8 cellular contexts compared by ENCODE assay signal in the genomic region with DNA sequence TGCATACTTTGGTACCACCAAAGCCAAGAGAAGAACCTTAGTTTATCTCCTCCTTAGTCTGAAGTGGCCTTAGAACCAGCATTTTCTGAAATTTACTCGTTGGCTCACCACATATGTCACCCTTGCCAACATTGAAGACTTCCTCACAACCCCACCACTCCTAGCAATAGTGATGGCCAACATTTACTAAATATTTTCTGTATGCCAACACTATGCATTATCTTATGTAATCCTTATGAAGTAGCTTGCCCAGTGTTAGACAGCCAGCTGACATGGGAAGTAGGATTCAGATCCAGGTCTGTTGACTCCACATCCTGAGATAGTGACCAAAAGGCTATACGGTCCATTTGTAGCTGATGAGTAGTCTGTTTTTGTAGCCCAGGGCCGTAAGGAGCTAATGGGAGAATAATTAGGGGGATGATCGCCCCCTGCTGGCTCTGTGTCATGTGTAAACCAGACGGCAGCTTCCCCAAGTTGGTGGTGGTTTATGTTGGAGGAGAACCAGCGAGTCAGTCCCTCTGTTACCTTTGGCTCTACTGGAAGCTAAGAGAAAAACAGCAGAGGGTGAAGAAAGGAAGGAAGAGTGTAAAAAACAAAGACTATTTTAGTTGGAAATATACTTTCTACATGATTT.
DNase-seq lines count a peak whose midpoint lies in the region; ATAC-seq, FAIRE-seq and TF ChIP-seq lines count a peak whose summit lies in the region.

No MANE protein-coding gene starts in this region.

- no peaks in the 10 kb centered on the region for H3K4me1 Mint-ChIP-seq in activated T-cell treated with anti-CD3 and anti-CD28 coated beads, Interleukin-2, amount 50 U/mL, for 4 hours (ENCODE audit: low read depth)
- H3K4me1 Mint-ChIP-seq in neural crest cell: peaks cover 21% of the 10 kb centered on the region
- H3K4me1 Mint-ChIP-seq in stimulated activated naive CD8-positive, alpha-beta T cell treated with anti-CD3 and anti-CD28 coated beads, Interleukin-15, amount 100 ng/mL, for 72 hours: no peaks in the 10 kb centered on the region

- no TSS peak for BruUV-seq in PC-3 (replicated peaks; lab: Mats Ljungman, UMichigan)

- FAIRE-seq in A549 (lab: Jason Lieb, UNC): no peak

- peak overlapping the region; percentile 2; the same call in 1 of the 3 replicates for H3K4me2 ChIP-seq in A549
- H3K4me2 ChIP-seq in PC-3 (ENCODE audit: low read length): no peak overlapping the region

- H3K9me3 Mint-ChIP-seq in activated T-cell treated with anti-CD3 and anti-CD28 coated beads, Interleukin-2, amount 50 U/mL, for 4 hours: no peaks in the 10 kb centered on the region
- H3K9me3 Mint-ChIP-seq in neural crest cell: no peaks in the 10 kb centered on the region
- H3K9me3 Mint-ChIP-seq in stimulated activated naive CD8-positive, alpha-beta T cell treated with anti-CD3 and anti-CD28 coated beads, Interleukin-15, amount 100 ng/mL, for 72 hours: no peaks in the 10 kb centered on the region

- no peaks in the 10 kb centered on the region for H3K79me2 ChIP-seq in PC-3 (ENCODE audit: low read length)

- H3K9me3 ChIP-seq in A549 (no peaks in the 10 kb centered on the region), PC-3 (ENCODE audit: low read length) (no peaks in the 10 kb centered on the region)

- H3K27me3 Mint-ChIP-seq in activated T-cell treated with anti-CD3 and anti-CD28 coated beads, Interleukin-2, amount 50 U/mL, for 4 hours (ENCODE audit: low read depth): peaks cover 6% of the 10 kb centered on the region
- H3K27me3 Mint-ChIP-seq in neural crest cell (ENCODE audit: low read depth): no peaks in the 10 kb centered on the region
- H3K27me3 Mint-ChIP-seq in stimulated activated naive CD8-positive, alpha-beta T cell treated with anti-CD3 and anti-CD28 coated beads, Interleukin-15, amount 100 ng/mL, for 72 hours: peaks cover 18% of the 10 kb centered on the region

- WGBS in A549 (ENCODE audit: missing lambda C conversion rate): 28% methylated on average over 6 of the region's 6 CpGs

- H4K20me1 ChIP-seq in PC-3 (ENCODE audit: low read length): no peaks in the 10 kb centered on the region

- ATAC-seq in A549 (peak; percentile 70 to 81), GM18867 (IDR thresholded peaks at IDR 0.05; ENCODE audit: unreplicated experiment) (peak; percentile 83), PC-3 (peak; percentile 88)
- peak; percentile 51 to 65 for ATAC-seq in activated T-cell treated with anti-CD3 and anti-CD28 coated beads, Interleukin-2, amount 50 U/mL, for 4 hours
- peak; percentile 75 for ATAC-seq in stimulated activated naive CD8-positive, alpha-beta T cell treated with anti-CD3 and anti-CD28 coated beads, Interleukin-15, amount 100 ng/mL, for 72 hours

- TF ChIP-seq EP300 in A549 (IDR thresholded peaks at IDR 0.05) (no peak), Ishikawa (IDR thresholded peaks at IDR 0.05; ENCODE audit: borderline replicate concordance) (no peak)

- no peak overlapping the region for H3K4me3 Mint-ChIP-seq in activated T-cell treated with anti-CD3 and anti-CD28 coated beads, Interleukin-2, amount 50 U/mL, for 4 hours
- H3K4me3 Mint-ChIP-seq in neural crest cell: no peak overlapping the region
- no peak overlapping the region for H3K4me3 Mint-ChIP-seq in stimulated activated naive CD8-positive, alpha-beta T cell treated with anti-CD3 and anti-CD28 coated beads, Interleukin-15, amount 100 ng/mL, for 72 hours

- H3K9ac ChIP-seq in PC-3 (ENCODE audit: low read length): no peak overlapping the region

- DNase-seq in A549 (ENCODE audit: low read depth in 1 of 2, low spot score in 1 of 2) (peak; percentile 64 to 77), PC-3 (peak; percentile 82), fibroblast of mammary gland (ENCODE audit: low read depth) (peak; percentile 93), neural crest cell (ENCODE audit: low read depth, low spot score) (peak; percentile 84)
- peak; percentile 56 for DNase-seq in activated T-cell treated with anti-CD3 and anti-CD28 coated beads, Interleukin-2, amount 50 U/mL, for 4 hours
- peak; percentile 50 to 53 for DNase-seq in stimulated activated naive CD8-positive, alpha-beta T cell treated with anti-CD3 and anti-CD28 coated beads, Interleukin-15, amount 100 ng/mL, for 72 hours

- no peak overlapping the region for H3K27ac Mint-ChIP-seq in neural crest cell (ENCODE audit: unreplicated experiment)
- no peak overlapping the region for H3K27ac Mint-ChIP-seq in stimulated activated naive CD8-positive, alpha-beta T cell treated with anti-CD3 and anti-CD28 coated beads, Interleukin-15, amount 100 ng/mL, for 72 hours

- intact Hi-C loops in PC-3 (cut with micrococcal nuclease): loop anchor here (1.0 to 5.0 kb wide), 5 partner anchors 86 to 557 kb away; partner anchors contain the start of gene TEAD1

- no peaks in the 10 kb centered on the region for H3K9me2 ChIP-seq in PC-3 (replicated peaks; ENCODE audit: low read length)

- H3K4me3 ChIP-seq in A549: no peak overlapping the region
- no peak overlapping the region for H3K4me3 ChIP-seq in PC-3 (ENCODE audit: low read length)
- H3K4me3 ChIP-seq in fibroblast of mammary gland (ENCODE audit: control insufficient read depth, low read depth, low read length): no peak overlapping the region

- no peaks in the 10 kb centered on the region for H3F3A ChIP-seq in PC-3 (ENCODE audit: low read length, unreplicated experiment)

- TF ChIP-seq RAD21 in A549 (conservative IDR thresholded peaks at IDR 0.05 in 1 of 2, IDR thresholded peaks at IDR 0.05 in 1 of 2): peak; percentile 88 to 89
- TF ChIP-seq RAD21 in Ishikawa (IDR thresholded peaks at IDR 0.05; ENCODE audit: low read depth): peak; percentile 81

- POLR2A ChIA-PET in A549 (lab: Yijun Ruan, JAX): no interaction called here
- POLR2A ChIA-PET in PC-3 (lab: Charles Lee; ENCODE audit: unreplicated experiment): no interaction called here

- TF ChIP-seq POLR2A in A549 (IDR thresholded peaks at IDR 0.05; ENCODE audit: low read length): no peak

- TF ChIP-seq CTCF in A549 (IDR thresholded peaks at IDR 0.05): peak; percentile 86
- TF ChIP-seq CTCF in PC-3 (conservative IDR thresholded peaks at IDR 0.05; ENCODE audit: low read depth, low read length): peak; percentile 87
- peak; percentile 71 for TF ChIP-seq CTCF in fibroblast of mammary gland (conservative IDR thresholded peaks at IDR 0.05; ENCODE audit: control insufficient read depth, insufficient read depth, low read depth, low read length)
- TF ChIP-seq CTCF in neural crest cell (conservative IDR thresholded peaks at IDR 0.05): peak; percentile 84

- CTCF ChIA-PET in A549 (lab: Yijun Ruan, JAX) (interaction anchor here (0.5 to 6.7 kb wide), 57 partner anchors 10 to 599 kb away, joined by 3 to 65 read pairs (median 4); no protein-coding TSS in a partner anchor), PC-3 (lab: Charles Lee) (interaction anchor here (0.5 to 1.2 kb wide), 13 partner anchors 23 to 600 kb away, joined by 3 to 15 read pairs (median 5); no protein-coding TSS in a partner anchor)

- no peaks in the 10 kb centered on the region for H3K36me3 ChIP-seq in PC-3 (ENCODE audit: low read depth, low read length)

- H3K27me3 ChIP-seq in PC-3 (ENCODE audit: low read length): no peaks in the 10 kb centered on the region

- H3K36me3 Mint-ChIP-seq in activated T-cell treated with anti-CD3 and anti-CD28 coated beads, Interleukin-2, amount 50 U/mL, for 4 hours (ENCODE audit: insufficient read depth): no peaks in the 10 kb centered on the region
- peaks cover 32% of the 10 kb centered on the region for H3K36me3 Mint-ChIP-seq in neural crest cell (ENCODE audit: low read depth)

- no peak overlapping the region for H2AFZ ChIP-seq in PC-3 (ENCODE audit: low read length)

- peaks cover 24% of the 10 kb centered on the region for H3K4me1 ChIP-seq in A549
- H3K4me1 ChIP-seq in PC-3 (ENCODE audit: insufficient read depth, low read length): 0 out of 2 replicates have a peak, but pooled peaks cover 4% of the 10 kb centered on the region

- H3K27ac ChIP-seq in A549 (peak overlapping the region; percentile 20 to 30; a peak in 3 of 6 replicates), PC-3 (ENCODE audit: low read length) (no peak overlapping the region)

TF ChIP-seq in A549, 52 proteins besides CTCF, POLR2A, EP300 and RAD21:
- TF ChIP-seq KDM5A (IDR thresholded peaks at IDR 0.05) (no peak), SMC3 (IDR thresholded peaks at IDR 0.05) (peak; percentile 89)

TF ChIP-seq in Ishikawa, 13 proteins besides CTCF, POLR2A, EP300 and RAD21 (continues in another document):
- TF ChIP-seq TCF12 (IDR thresholded peaks at IDR 0.05; ENCODE audit: low read depth) (no peak), CEBPB (IDR thresholded peaks at IDR 0.05) (no peak), NFIC (IDR thresholded peaks at IDR 0.05) (no peak), MAX (IDR thresholded peaks at IDR 0.05) (no peak), TAF1 (IDR thresholded peaks at IDR 0.05; ENCODE audit: low read depth) (no peak), EGR1 (IDR thresholded peaks at IDR 0.05) (no peak), ZBTB7A (IDR thresholded peaks at IDR 0.05; ENCODE audit: low read depth) (no peak), TEAD4 (IDR thresholded peaks at IDR 0.05) (no peak), FOXM1 (IDR thresholded peaks at IDR 0.05; ENCODE audit: borderline replicate concordance, low read depth) (no peak), YY1 (IDR thresholded peaks at IDR 0.05; ENCODE audit: low read depth) (no peak), CREB1 (IDR thresholded peaks at IDR 0.05; ENCODE audit: low read depth) (no peak)
- TF ChIP-seq, protein P1, sequence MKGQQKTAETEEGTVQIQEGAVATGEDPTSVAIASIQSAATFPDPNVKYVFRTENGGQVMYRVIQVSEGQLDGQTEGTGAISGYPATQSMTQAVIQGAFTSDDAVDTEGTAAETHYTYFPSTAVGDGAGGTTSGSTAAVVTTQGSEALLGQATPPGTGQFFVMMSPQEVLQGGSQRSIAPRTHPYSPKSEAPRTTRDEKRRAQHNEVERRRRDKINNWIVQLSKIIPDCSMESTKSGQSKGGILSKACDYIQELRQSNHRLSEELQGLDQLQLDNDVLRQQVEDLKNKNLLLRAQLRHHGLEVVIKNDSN (IDR thresholded peaks at IDR 0.05): no peak
